ENCODE assay signal across 8 cellular contexts in the genomic region with DNA sequence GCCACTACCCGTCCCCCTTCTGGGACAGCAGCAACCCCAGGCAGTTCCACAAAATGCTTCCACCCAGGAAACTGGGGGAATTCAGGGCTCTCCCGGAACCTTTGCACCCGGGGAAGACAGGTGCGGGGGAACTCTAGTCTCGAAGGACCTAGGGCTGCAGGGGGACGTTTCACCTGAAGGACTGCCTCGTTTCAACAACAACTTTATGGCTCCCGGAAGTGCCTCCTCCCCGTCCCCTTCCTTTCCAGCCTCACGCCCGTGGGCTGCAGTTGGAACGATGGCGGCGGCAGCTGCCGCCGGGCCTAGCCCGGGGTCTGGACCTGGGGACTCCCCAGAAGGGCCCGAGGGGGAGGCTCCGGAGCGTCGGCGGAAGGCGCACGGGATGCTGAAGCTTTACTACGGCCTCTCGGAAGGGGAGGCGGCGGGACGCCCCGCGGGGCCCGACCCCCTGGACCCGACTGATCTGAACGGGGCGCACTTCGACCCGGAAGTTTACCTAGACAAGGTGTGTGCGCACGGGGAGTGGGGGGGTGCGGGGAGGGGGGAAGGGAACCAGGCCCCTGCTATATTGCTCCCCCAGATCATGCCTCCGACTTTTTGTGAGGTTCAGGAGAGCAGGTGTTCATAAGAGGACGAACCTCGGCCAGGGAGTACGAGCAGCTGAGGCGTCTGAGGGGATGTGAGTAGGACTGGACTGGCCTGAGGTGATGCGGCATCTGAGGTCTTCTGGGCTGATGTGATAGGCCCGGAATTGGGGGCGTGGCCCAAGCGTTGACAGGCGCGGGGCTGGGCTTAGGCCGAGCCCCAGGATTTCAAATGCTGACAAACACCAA. TPM values are rescaled to one million over a fixed set of nuclear protein-coding genes. Genes with fewer than 3 reads are reported as not detected.
DNase-seq lines count a peak whose midpoint lies in the region; ATAC-seq and TF ChIP-seq lines count a peak whose summit lies in the region.

TSS of gene VPS51 (plus strand) at position 241 of the 833 bp plus-strand sequence. CDS start at position 278, 37 bp downstream.

- H3K4me3 ChIP-seq in astrocyte of the cerebellum (ENCODE audit: low read depth, low read length) (peak within 1 kb of the TSS; percentile 71), hepatocyte (peak within 1 kb of the TSS; percentile 78), aorta (ENCODE audit: low read length in 2 of 2) (peak within 1 kb of the TSS; percentile 78 to 98)

- H3K9me2 ChIP-seq in hepatocyte (replicated peaks; ENCODE audit: insufficient read depth) = no peaks in the 10 kb centered on the region

- peak; percentile 86 for DNase-seq in NCI-H2029 (lab: John Stamatoyannopoulos, UW)
- DNase-seq in T-helper 9 cell = peak; percentile 75
- DNase-seq in astrocyte of the cerebellum (ENCODE audit: low read depth) = peak; percentile 83
- peak; percentile 95 for DNase-seq in hepatocyte (ENCODE audit: low spot score)
- DNase-seq in renal cortical epithelial cell (ENCODE audit: low read depth) = peak; percentile 77
- DNase-seq in aorta = peak; percentile 93

- in situ Hi-C loops in astrocyte of the cerebellum (cut with HindIII; ENCODE audit: low sequenced_read_pairs) = no loop called here

- TF ChIP-seq CTCF in astrocyte of the cerebellum (IDR thresholded peaks at IDR 0.05; ENCODE audit: low read depth, low read length, missing control alignments) (no peak), hepatocyte (IDR thresholded peaks at IDR 0.05; ENCODE audit: poor library complexity) (no peak)

- H3K79me2 ChIP-seq in hepatocyte = peaks cover 30% of the 10 kb centered on the region

- WGBS in hepatocyte (ENCODE audit: low lambda C conversion rate, missing lambda C conversion rate) = 0% methylated on average over 42 of the region's 52 CpGs
- WGBS in aorta, 2 donors = 0 to 1% methylated on average over 49 to 52 of the region's 52 CpGs

- H3K27ac ChIP-seq in hepatocyte = peak within 1 kb of the TSS; percentile 97
- H3K27ac ChIP-seq in aorta (ENCODE audit: low read depth in 1 of 2, low read length in 2 of 2) = peak within 1 kb of the TSS; percentile 41 to 80

- peak; percentile 78 for ATAC-seq in GM18502 (IDR thresholded peaks at IDR 0.05; ENCODE audit: poor library complexity, unreplicated experiment)
- ATAC-seq in HG02943 (IDR thresholded peaks at IDR 0.05; ENCODE audit: low read depth, unreplicated experiment) = peak; percentile 79
- peak; percentile 96 for ATAC-seq in aorta (ENCODE audit: low FRiP score)

- peak within 1 kb of the TSS; percentile 82 for H3K4me2 ChIP-seq in hepatocyte

- H3K27me3 ChIP-seq in hepatocyte = no peaks in the 10 kb centered on the region
- H3K27me3 ChIP-seq in aorta (ENCODE audit: control insufficient read depth in 1 of 2, insufficient read depth in 2 of 2, low read length in 1 of 2) = no peaks in the 10 kb centered on the region

- intact Hi-C loops in aorta (cut with DNase I) = loop anchor here in 1 of 2 donors (5.0 kb wide), 1 partner anchor 54 kb away; the partner anchor contains the start of gene SAC3D1

- peak within 1 kb of the TSS; percentile 100 for H2AFZ ChIP-seq in hepatocyte

- H3K9me3 ChIP-seq in hepatocyte (ENCODE audit: low read depth) = no peaks in the 10 kb centered on the region
- H3K9me3 ChIP-seq in aorta (ENCODE audit: control insufficient read depth, low read length) = no peaks in the 10 kb centered on the region

- no peaks in the 10 kb centered on the region for H3K36me3 ChIP-seq in hepatocyte (replicated peaks; ENCODE audit: insufficient read depth, low read depth)
- no peaks in the 10 kb centered on the region for H3K36me3 ChIP-seq in aorta (ENCODE audit: control insufficient read depth in 1 of 2, insufficient read depth in 2 of 2, low read length in 1 of 2)

- H3K4me1 ChIP-seq in hepatocyte (ENCODE audit: insufficient read depth) (peaks cover 13% of the 10 kb centered on the region), aorta (ENCODE audit: control insufficient read depth in 1 of 2, insufficient read depth in 2 of 2, low read length in 2 of 2) (no peaks in the 10 kb centered on the region)

- H4K20me1 ChIP-seq in hepatocyte (ENCODE audit: insufficient read depth, poor library complexity, severe bottlenecking) = no peaks in the 10 kb centered on the region

RNA-seq across cellular contexts. Expression of gene VPS51, which starts in this region (rescaled TPM):
- 201 and 242 TPM in 2 replicates for total RNA-seq in hepatocyte
- polyA plus RNA-seq in hepatocyte = 63.5 and 80.0 TPM in 2 replicates
- 176 and 180 TPM in 2 replicates for total RNA-seq in renal cortical epithelial cell
- 100 to 1,000 TPM; 101 to 121 TPM for total RNA-seq in aorta
- 100 to 1,000 TPM in 1 of 2 donors, 10 to 100 TPM in 1; 73.0 to 191 TPM for polyA plus RNA-seq in aorta

Comparison
In these comparisons a context has a peak if more than half of its experiments do, and no peak if none do; other contexts are left out.
1. Peak in every context shown above with its lines: DNase-seq, ATAC-seq, H3K4me3 ChIP-seq and H3K27ac ChIP-seq.